Comparison of ENCODE assay signal across 29 cellular contexts in genomic region chr1:183065168-183065670, GRCh38.
"Had no signal": no experiment of that assay in that cellular context is flagged by ENCODE, and none has a peak within 500 bp of the region (broad histone marks: within the 10 kb centered on the region; RNA-seq: fewer than 3 reads in every experiment).

No MANE protein-coding gene starts in this region.

- H3K4me3 Mint-ChIP-seq: activated CD4-positive, alpha-beta memory T cell treated with anti-CD3 and anti-CD28 coated beads, Interleukin-2, amount 10 ng/mL, durations not matched to agents 7 days and 5 days; activated CD8-positive, alpha-beta memory T cell treated with anti-CD3 and anti-CD28 coated beads, Interleukin-2, amount 10 ng/mL, durations not matched to agents 7 days and 5 days; activated naive CD4-positive, alpha-beta T cell treated with anti-CD3 and anti-CD28 coated beads, Interleukin-2, amount 10 ng/mL, durations not matched to agents 7 days and 5 days; activated naive CD8-positive, alpha-beta T cell; activated naive CD8-positive, alpha-beta T cell treated with anti-CD3 and anti-CD28 coated beads, Interleukin-2, amount 50 U/mL, for 24 hours; brain had no signal

- H3K36me3 ChIP-seq: WERI-Rb-1 had no signal

- DNase-seq: activated CD4-positive, alpha-beta memory T cell treated with anti-CD3 and anti-CD28 coated beads, Interleukin-2, amount 10 ng/mL, durations not matched to agents 7 days and 5 days; activated CD4-positive, alpha-beta T cell treated with anti-CD3 and anti-CD28 coated beads for 1 hour; activated CD4-positive, alpha-beta T cell treated with anti-CD3 and anti-CD28 coated beads for 48 hours; activated CD4-positive, CD25-positive, alpha-beta regulatory T cell; activated CD8-positive, alpha-beta memory T cell treated with anti-CD3 and anti-CD28 coated beads for 24 hours; activated CD8-positive, alpha-beta memory T cell treated with anti-CD3 and anti-CD28 coated beads, Interleukin-2, amount 10 ng/mL, durations not matched to agents 7 days and 5 days; activated CD8-positive, alpha-beta memory T cell treated with anti-CD3 and anti-CD28 coated beads, Interleukin-2, amount 50 U/mL, for 48 hours; activated effector memory CD4-positive, alpha-beta T cell treated with Interleukin-2 at 50 U/mL for 16 hours; activated naive CD4-positive, alpha-beta T cell treated with anti-CD3 and anti-CD28 coated beads, Interleukin-2, amount 10 ng/mL, durations not matched to agents 7 days and 5 days; activated naive CD8-positive, alpha-beta T cell treated with anti-CD3 and anti-CD28 coated beads, Interleukin-2, amount 50 U/mL, for 24 hours; activated T-cell treated with anti-CD3 and anti-CD28 coated beads, Interleukin-2, amount 50 U/mL, for 48 hours; anterior cingulate cortex; caudate nucleus; Karpas-422; NCI-H1105; NCI-H1417 treated with DMSO at 0.1 percent for 48 hours; NCI-H187 treated with DMSO at 0.1 percent for 48 hours; NCI-H2081; NCI-H226; NCI-H446 treated with DMSO at 0.1 percent for 48 hours; NCI-H524; SW 1271; T-helper 1 cell; T-helper 2 cell; T-helper 9 cell; WERI-Rb-1 had no signal

- H3K27me3 Mint-ChIP-seq: activated naive CD8-positive, alpha-beta T cell treated with anti-CD3 and anti-CD28 coated beads, Interleukin-2, amount 50 U/mL, for 24 hours; brain had no signal

- H3K27ac ChIP-seq: WERI-Rb-1 had no signal

- H3K9me3 Mint-ChIP-seq: activated CD4-positive, alpha-beta memory T cell treated with anti-CD3 and anti-CD28 coated beads, Interleukin-2, amount 10 ng/mL, durations not matched to agents 7 days and 5 days; activated naive CD4-positive, alpha-beta T cell treated with anti-CD3 and anti-CD28 coated beads, Interleukin-2, amount 10 ng/mL, durations not matched to agents 7 days and 5 days; activated naive CD8-positive, alpha-beta T cell treated with anti-CD3 and anti-CD28 coated beads, Interleukin-2, amount 50 U/mL, for 24 hours had no signal

- ATAC-seq: activated CD8-positive, alpha-beta memory T cell treated with anti-CD3 and anti-CD28 coated beads, Interleukin-2, amount 10 ng/mL, durations not matched to agents 7 days and 5 days; activated naive CD8-positive, alpha-beta T cell treated with anti-CD3 and anti-CD28 coated beads, Interleukin-2, amount 50 U/mL, for 24 hours; Panc1 had no signal

- H3K27ac Mint-ChIP-seq: activated CD4-positive, alpha-beta memory T cell treated with anti-CD3 and anti-CD28 coated beads, Interleukin-2, amount 10 ng/mL, durations not matched to agents 7 days and 5 days; activated CD8-positive, alpha-beta memory T cell treated with anti-CD3 and anti-CD28 coated beads, Interleukin-2, amount 10 ng/mL, durations not matched to agents 7 days and 5 days; activated naive CD4-positive, alpha-beta T cell treated with anti-CD3 and anti-CD28 coated beads, Interleukin-2, amount 10 ng/mL, durations not matched to agents 7 days and 5 days; activated naive CD8-positive, alpha-beta T cell; activated naive CD8-positive, alpha-beta T cell treated with anti-CD3 and anti-CD28 coated beads, Interleukin-2, amount 50 U/mL, for 24 hours; brain had no signal

- H3K4me1 Mint-ChIP-seq: activated CD4-positive, alpha-beta memory T cell treated with anti-CD3 and anti-CD28 coated beads, Interleukin-2, amount 10 ng/mL, durations not matched to agents 7 days and 5 days; activated CD8-positive, alpha-beta memory T cell treated with anti-CD3 and anti-CD28 coated beads, Interleukin-2, amount 10 ng/mL, durations not matched to agents 7 days and 5 days; activated naive CD4-positive, alpha-beta T cell treated with anti-CD3 and anti-CD28 coated beads, Interleukin-2, amount 10 ng/mL, durations not matched to agents 7 days and 5 days; activated naive CD8-positive, alpha-beta T cell treated with anti-CD3 and anti-CD28 coated beads, Interleukin-2, amount 50 U/mL, for 24 hours had no signal

- H3K36me3 Mint-ChIP-seq: activated CD8-positive, alpha-beta memory T cell treated with anti-CD3 and anti-CD28 coated beads, Interleukin-2, amount 10 ng/mL, durations not matched to agents 7 days and 5 days; activated naive CD4-positive, alpha-beta T cell treated with anti-CD3 and anti-CD28 coated beads, Interleukin-2, amount 10 ng/mL, durations not matched to agents 7 days and 5 days; activated naive CD8-positive, alpha-beta T cell had no signal
